17 cellular contexts compared by ENCODE assay signal in the genomic region with DNA sequence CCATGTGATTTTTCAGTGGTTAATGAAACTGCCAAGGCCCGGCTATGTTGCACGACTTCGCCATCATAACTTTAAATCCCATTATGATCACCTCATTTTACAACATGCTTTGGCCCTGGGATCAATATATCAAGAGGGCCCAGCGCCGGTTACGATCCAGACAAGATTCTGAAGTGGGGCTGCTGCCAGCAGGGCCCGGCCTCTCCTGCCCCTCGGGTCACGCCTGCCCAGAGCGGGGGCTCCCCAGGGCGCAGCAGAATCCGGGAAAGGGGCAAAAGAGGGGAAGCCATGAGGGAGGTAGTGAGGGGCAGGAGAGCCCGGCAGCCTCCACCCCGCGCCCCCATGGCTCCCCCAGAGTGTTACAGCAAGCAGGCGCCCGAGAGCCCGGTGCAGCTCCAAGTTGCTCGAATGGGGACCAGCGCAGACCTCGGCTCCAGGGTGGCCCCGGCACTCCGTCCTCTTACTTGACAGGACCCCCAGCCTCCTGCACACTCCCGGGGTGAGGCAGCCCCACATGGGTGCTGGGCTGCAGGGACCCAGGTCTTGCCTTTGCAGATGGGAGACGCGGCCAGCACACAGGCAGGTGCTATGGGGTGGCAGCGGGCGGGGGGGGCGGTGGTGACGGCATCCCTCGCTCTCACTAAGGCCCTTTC.
DNase-seq lines count a peak whose midpoint lies in the region; ATAC-seq, FAIRE-seq and TF ChIP-seq lines count a peak whose summit lies in the region.
"Had no signal": no experiment of that assay in that cellular context is flagged by ENCODE, and none has a peak within 500 bp of the region (broad histone marks: within the 10 kb centered on the region; RNA-seq: fewer than 3 reads in every experiment).

No MANE protein-coding gene starts in this region.

- H3K27me3 ChIP-seq in psoas muscle (ENCODE audit: insufficient read depth in 3 of 3, low read length in 2 of 3) = peaks cover 0 to 44% (median 8%) of the 10 kb centered on the region in 3 donors
- H3K27me3 ChIP-seq: BLaER1 had no signal

- H3K4me1 ChIP-seq in kidney (ENCODE audit: control insufficient read depth in 1 of 2, insufficient read depth in 1 of 2, low read depth in 1 of 2, low read length in 2 of 2) = no peaks in the 10 kb centered on the region
- no peaks in the 10 kb centered on the region for H3K4me1 ChIP-seq in psoas muscle
- H3K4me1 ChIP-seq: BLaER1 had no signal

- H3K9me3 ChIP-seq in kidney (ENCODE audit: control insufficient read depth in 1 of 2, low read length in 2 of 2) (no peaks in the 10 kb centered on the region), psoas muscle (no peaks in the 10 kb centered on the region)
- H3K9me3 ChIP-seq: BLaER1, Caco-2 had no signal

- H3K9ac ChIP-seq in kidney (ENCODE audit: low read length in 2 of 2) = no peak overlapping the region
- H3K9ac ChIP-seq: BLaER1 had no signal

- H3K36me3 Mint-ChIP-seq in glutamatergic neuron (ENCODE audit: unreplicated experiment) = no peaks in the 10 kb centered on the region
- H3K36me3 Mint-ChIP-seq: CD8-positive, alpha-beta memory T cell had no signal

- H3K4me3 ChIP-seq in kidney (ENCODE audit: low read length in 2 of 2) = no peak overlapping the region
- H3K4me3 ChIP-seq in psoas muscle = no peak overlapping the region
- H3K4me3 ChIP-seq: BLaER1 had no signal

- H3K27ac ChIP-seq in kidney (ENCODE audit: low read depth in 2 of 2, low read length in 2 of 2) (no peak overlapping the region), psoas muscle (no peak overlapping the region)
- H3K27ac ChIP-seq: BLaER1, HL-60 had no signal

- H3K36me3 ChIP-seq in kidney (ENCODE audit: control insufficient read depth in 1 of 2, insufficient read depth in 2 of 2, low read length in 2 of 2) (no peaks in the 10 kb centered on the region), psoas muscle (ENCODE audit: insufficient read depth in 1 of 2, low read depth in 1 of 2) (no peaks in the 10 kb centered on the region)
- H3K36me3 ChIP-seq: BLaER1 had no signal

- no peak for FAIRE-seq in kidney (lab: Jason Lieb, UNC)

- H3K27ac Mint-ChIP-seq in glutamatergic neuron (ENCODE audit: unreplicated experiment) = no peak overlapping the region
- H3K27ac Mint-ChIP-seq: CD8-positive, alpha-beta memory T cell had no signal

- DNase-seq in Right ventricle myocardium superior = peak; percentile 38
- DNase-seq in cardiac septum (ENCODE audit: low spot score) = no peak
- DNase-seq in glutamatergic neuron = peak; percentile 14
- peak; percentile 62 for DNase-seq in kidney
- DNase-seq in psoas muscle = peak; percentile 9 to 22
- DNase-seq in SK-N-DZ (ENCODE audit: low spot score) = no peak
- DNase-seq in iPS-NIHi7 (ENCODE audit: extremely low spot score) = no peak
- DNase-seq: 8988T, AML-193, Caco-2, DMS53, GF-D8, HCEC 1CT had no signal

- peaks cover 6% of the 10 kb centered on the region for H3K9me3 Mint-ChIP-seq in glutamatergic neuron (ENCODE audit: unreplicated experiment)
- H3K9me3 Mint-ChIP-seq: CD8-positive, alpha-beta memory T cell had no signal

- TF ChIP-seq CTCF in glutamatergic neuron (IDR thresholded peaks at IDR 0.05; ENCODE audit: partially characterized antibody, unreplicated experiment) (no peak), kidney (IDR thresholded peaks at IDR 0.05; ENCODE audit: borderline replicate concordance, extremely low read depth, insufficient read depth) (no peak), psoas muscle (IDR thresholded peaks at IDR 0.05) (no peak)

- WGBS in psoas muscle, 3 donors = 86 to 90% (median 87%) methylated on average over 31 of the region's 31 CpGs

- intact Hi-C loops in Right ventricle myocardium superior (cut with DNase I) = no loop called here
- intact Hi-C loops in cardiac septum (cut with DNase I) = no loop called here
- intact Hi-C loops in kidney (cut with DNase I) = no loop called here
- intact Hi-C loops in psoas muscle (cut with DNase I) = no loop called here

- peaks cover 24% of the 10 kb centered on the region for H3K4me1 Mint-ChIP-seq in glutamatergic neuron (ENCODE audit: low read depth, unreplicated experiment)
- H3K4me1 Mint-ChIP-seq: CD8-positive, alpha-beta memory T cell had no signal

- peaks cover 2% of the 10 kb centered on the region for H3K27me3 Mint-ChIP-seq in glutamatergic neuron (ENCODE audit: unreplicated experiment)

- ATAC-seq in Right ventricle myocardium superior (ENCODE audit: poor library complexity) (no peak), psoas muscle (no peak), GM18502 (IDR thresholded peaks at IDR 0.05; ENCODE audit: poor library complexity, unreplicated experiment) (no peak)

- H3K4me3 Mint-ChIP-seq in glutamatergic neuron (ENCODE audit: unreplicated experiment) = no peak overlapping the region
- H3K4me3 Mint-ChIP-seq: CD8-positive, alpha-beta memory T cell had no signal

Comparison
In these comparisons a context has a peak if more than half of its experiments do, and no peak if none do; other contexts are left out.
1. DNase-seq: peak in Right ventricle myocardium superior (single experiment), glutamatergic neuron (single experiment), kidney (single experiment) and psoas muscle (2 of 2); none in cardiac septum (single experiment), SK-N-DZ (single experiment) and iPS-NIHi7 (single experiment).